In genomic region chr17:52084176-52084575, GRCh38 we compare ENCODE assay signal across 8 cellular contexts.
"Had no signal": no experiment of that assay in that cellular context is flagged by ENCODE, and none has a peak within 500 bp of the region (broad histone marks: within the 10 kb centered on the region; RNA-seq: fewer than 3 reads in every experiment).

No MANE protein-coding gene starts in this region.

- ATAC-seq: GM12878 had no signal

- FAIRE-seq: G401.6, GM12878, GM12891, GM12892, GM18507, GM19239 had no signal

- DNase-seq: GDM1, GF-D8 had no signal

- H3K4me3 ChIP-seq: GM12878 had no signal
